In the genomic region with DNA sequence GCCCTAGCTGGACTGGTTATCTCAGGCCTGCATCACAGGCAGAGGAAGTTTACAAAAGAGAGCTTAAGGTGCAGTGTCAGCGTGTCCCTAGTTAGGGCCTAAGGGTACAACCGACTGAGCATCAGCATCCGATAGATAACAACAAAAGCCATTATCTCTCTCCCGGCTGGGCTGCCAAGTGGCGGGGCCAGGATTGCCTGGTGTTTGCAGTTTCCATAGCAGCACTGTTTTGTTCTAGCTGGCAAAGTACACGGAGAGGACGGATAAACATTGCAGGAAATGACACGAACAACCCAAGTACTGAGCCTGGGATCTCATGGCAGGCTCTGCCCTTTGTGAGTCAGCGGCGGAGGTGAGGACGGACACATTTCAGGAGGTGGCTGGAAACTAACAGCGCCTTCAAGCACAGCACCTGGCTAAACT, we compare ENCODE assay signal across 1 cellular context.
TF ChIP-seq lines count a peak whose summit lies in the region.

No MANE protein-coding gene starts in this region.

TF ChIP-seq in K562, 482 proteins besides CTCF, POLR2A, EP300 and RAD21 (continued from another document and continues in another):
- TF ChIP-seq, protein P1, sequence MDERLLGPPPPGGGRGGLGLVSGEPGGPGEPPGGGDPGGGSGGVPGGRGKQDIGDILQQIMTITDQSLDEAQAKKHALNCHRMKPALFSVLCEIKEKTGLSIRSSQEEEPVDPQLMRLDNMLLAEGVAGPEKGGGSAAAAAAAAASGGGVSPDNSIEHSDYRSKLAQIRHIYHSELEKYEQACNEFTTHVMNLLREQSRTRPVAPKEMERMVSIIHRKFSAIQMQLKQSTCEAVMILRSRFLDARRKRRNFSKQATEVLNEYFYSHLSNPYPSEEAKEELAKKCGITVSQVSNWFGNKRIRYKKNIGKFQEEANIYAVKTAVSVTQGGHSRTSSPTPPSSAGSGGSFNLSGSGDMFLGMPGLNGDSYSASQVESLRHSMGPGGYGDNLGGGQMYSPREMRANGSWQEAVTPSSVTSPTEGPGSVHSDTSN (CRISPR knock-in tag; IDR thresholded peaks at IDR 0.05; ENCODE audit: low read depth): no peak
- TF ChIP-seq, protein P1 (tag; conservative IDR thresholded peaks at IDR 0.05; ENCODE audit: low read depth): peak; percentile 50
- TF ChIP-seq ZFP30 (CRISPR knock-in tag; IDR thresholded peaks at IDR 0.05; ENCODE audit: borderline replicate concordance): no peak
- TF ChIP-seq NCOA1 (IDR thresholded peaks at IDR 0.05; ENCODE audit: low read depth): peak; percentile 92; the same call in 1 of the 2 replicates
- TF ChIP-seq GABPA (tag; conservative IDR thresholded peaks at IDR 0.05; ENCODE audit: low read depth): peak; percentile 31; the same call in 1 of the 2 replicates
- no peak for TF ChIP-seq IRF2 (CRISPR knock-in tag; IDR thresholded peaks at IDR 0.05)
- TF ChIP-seq SFPQ (IDR thresholded peaks at IDR 0.05; ENCODE audit: low read depth, low read length): no peak
- no peak for TF ChIP-seq THAP12 (CRISPR knock-in tag; IDR thresholded peaks at IDR 0.05)
- no peak for TF ChIP-seq ZNF445 (CRISPR knock-in tag; IDR thresholded peaks at IDR 0.05; ENCODE audit: low read depth)
- peak; percentile 44; the same call in 1 of the 2 replicates for TF ChIP-seq ZNF644 (tag; IDR thresholded peaks at IDR 0.05; ENCODE audit: low read depth)
- TF ChIP-seq, protein P2, sequence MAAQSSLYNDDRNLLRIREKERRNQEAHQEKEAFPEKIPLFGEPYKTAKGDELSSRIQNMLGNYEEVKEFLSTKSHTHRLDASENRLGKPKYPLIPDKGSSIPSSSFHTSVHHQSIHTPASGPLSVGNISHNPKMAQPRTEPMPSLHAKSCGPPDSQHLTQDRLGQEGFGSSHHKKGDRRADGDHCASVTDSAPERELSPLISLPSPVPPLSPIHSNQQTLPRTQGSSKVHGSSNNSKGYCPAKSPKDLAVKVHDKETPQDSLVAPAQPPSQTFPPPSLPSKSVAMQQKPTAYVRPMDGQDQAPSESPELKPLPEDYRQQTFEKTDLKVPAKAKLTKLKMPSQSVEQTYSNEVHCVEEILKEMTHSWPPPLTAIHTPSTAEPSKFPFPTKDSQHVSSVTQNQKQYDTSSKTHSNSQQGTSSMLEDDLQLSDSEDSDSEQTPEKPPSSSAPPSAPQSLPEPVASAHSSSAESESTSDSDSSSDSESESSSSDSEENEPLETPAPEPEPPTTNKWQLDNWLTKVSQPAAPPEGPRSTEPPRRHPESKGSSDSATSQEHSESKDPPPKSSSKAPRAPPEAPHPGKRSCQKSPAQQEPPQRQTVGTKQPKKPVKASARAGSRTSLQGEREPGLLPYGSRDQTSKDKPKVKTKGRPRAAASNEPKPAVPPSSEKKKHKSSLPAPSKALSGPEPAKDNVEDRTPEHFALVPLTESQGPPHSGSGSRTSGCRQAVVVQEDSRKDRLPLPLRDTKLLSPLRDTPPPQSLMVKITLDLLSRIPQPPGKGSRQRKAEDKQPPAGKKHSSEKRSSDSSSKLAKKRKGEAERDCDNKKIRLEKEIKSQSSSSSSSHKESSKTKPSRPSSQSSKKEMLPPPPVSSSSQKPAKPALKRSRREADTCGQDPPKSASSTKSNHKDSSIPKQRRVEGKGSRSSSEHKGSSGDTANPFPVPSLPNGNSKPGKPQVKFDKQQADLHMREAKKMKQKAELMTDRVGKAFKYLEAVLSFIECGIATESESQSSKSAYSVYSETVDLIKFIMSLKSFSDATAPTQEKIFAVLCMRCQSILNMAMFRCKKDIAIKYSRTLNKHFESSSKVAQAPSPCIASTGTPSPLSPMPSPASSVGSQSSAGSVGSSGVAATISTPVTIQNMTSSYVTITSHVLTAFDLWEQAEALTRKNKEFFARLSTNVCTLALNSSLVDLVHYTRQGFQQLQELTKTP (IDR thresholded peaks at IDR 0.05; ENCODE audit: low read depth in 1 of 2, partially characterized antibody in 2 of 2): no peak
- no peak for TF ChIP-seq ZNF408 (CRISPR knock-in tag; IDR thresholded peaks at IDR 0.05; ENCODE audit: low read depth)
- no peak for TF ChIP-seq ZNF75A (CRISPR knock-in tag; IDR thresholded peaks at IDR 0.05)
- peak; percentile 100 for TF ChIP-seq FOXJ2 (tag; IDR thresholded peaks at IDR 0.05)
- TF ChIP-seq HMGXB4 (CRISPR knock-in tag; IDR thresholded peaks at IDR 0.05): no peak
- TF ChIP-seq, protein P3, sequence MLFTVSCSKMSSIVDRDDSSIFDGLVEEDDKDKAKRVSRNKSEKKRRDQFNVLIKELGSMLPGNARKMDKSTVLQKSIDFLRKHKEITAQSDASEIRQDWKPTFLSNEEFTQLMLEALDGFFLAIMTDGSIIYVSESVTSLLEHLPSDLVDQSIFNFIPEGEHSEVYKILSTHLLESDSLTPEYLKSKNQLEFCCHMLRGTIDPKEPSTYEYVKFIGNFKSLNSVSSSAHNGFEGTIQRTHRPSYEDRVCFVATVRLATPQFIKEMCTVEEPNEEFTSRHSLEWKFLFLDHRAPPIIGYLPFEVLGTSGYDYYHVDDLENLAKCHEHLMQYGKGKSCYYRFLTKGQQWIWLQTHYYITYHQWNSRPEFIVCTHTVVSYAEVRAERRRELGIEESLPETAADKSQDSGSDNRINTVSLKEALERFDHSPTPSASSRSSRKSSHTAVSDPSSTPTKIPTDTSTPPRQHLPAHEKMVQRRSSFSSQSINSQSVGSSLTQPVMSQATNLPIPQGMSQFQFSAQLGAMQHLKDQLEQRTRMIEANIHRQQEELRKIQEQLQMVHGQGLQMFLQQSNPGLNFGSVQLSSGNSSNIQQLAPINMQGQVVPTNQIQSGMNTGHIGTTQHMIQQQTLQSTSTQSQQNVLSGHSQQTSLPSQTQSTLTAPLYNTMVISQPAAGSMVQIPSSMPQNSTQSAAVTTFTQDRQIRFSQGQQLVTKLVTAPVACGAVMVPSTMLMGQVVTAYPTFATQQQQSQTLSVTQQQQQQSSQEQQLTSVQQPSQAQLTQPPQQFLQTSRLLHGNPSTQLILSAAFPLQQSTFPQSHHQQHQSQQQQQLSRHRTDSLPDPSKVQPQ (CRISPR knock-in tag; IDR thresholded peaks at IDR 0.05; ENCODE audit: borderline replicate concordance): no peak
- TF ChIP-seq SREBF2 (CRISPR knock-in tag; IDR thresholded peaks at IDR 0.05): no peak
- TF ChIP-seq ARHGAP35 (IDR thresholded peaks at IDR 0.05; ENCODE audit: partially characterized antibody): no peak
- no peak for TF ChIP-seq CREB5 (CRISPR knock-in tag; IDR thresholded peaks at IDR 0.05)
- TF ChIP-seq PHF21A (IDR thresholded peaks at IDR 0.05; ENCODE audit: borderline replicate concordance, low read depth): no peak
- TF ChIP-seq SIN3B (IDR thresholded peaks at IDR 0.05; ENCODE audit: low read depth): no peak
- TF ChIP-seq ZBTB12 (CRISPR knock-in tag; IDR thresholded peaks at IDR 0.05): no peak
- peak; percentile 97 for TF ChIP-seq HDAC2 (IDR thresholded peaks at IDR 0.05)
- TF ChIP-seq, protein P4, sequence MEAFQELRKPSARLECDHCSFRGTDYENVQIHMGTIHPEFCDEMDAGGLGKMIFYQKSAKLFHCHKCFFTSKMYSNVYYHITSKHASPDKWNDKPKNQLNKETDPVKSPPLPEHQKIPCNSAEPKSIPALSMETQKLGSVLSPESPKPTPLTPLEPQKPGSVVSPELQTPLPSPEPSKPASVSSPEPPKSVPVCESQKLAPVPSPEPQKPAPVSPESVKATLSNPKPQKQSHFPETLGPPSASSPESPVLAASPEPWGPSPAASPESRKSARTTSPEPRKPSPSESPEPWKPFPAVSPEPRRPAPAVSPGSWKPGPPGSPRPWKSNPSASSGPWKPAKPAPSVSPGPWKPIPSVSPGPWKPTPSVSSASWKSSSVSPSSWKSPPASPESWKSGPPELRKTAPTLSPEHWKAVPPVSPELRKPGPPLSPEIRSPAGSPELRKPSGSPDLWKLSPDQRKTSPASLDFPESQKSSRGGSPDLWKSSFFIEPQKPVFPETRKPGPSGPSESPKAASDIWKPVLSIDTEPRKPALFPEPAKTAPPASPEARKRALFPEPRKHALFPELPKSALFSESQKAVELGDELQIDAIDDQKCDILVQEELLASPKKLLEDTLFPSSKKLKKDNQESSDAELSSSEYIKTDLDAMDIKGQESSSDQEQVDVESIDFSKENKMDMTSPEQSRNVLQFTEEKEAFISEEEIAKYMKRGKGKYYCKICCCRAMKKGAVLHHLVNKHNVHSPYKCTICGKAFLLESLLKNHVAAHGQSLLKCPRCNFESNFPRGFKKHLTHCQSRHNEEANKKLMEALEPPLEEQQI (IDR thresholded peaks at IDR 0.05): no peak; the same call in 1 of the 2 replicates
- TF ChIP-seq, protein P5, sequence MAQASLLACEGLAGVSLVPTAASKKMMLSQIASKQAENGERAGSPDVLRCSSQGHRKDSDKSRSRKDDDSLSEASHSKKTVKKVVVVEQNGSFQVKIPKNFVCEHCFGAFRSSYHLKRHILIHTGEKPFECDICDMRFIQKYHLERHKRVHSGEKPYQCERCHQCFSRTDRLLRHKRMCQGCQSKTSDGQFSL (CRISPR knock-in tag; IDR thresholded peaks at IDR 0.05): no peak
- TF ChIP-seq, protein P5 (tag; IDR thresholded peaks at IDR 0.05): no peak
